2 cellular contexts compared by ENCODE assay signal in the genomic region with DNA sequence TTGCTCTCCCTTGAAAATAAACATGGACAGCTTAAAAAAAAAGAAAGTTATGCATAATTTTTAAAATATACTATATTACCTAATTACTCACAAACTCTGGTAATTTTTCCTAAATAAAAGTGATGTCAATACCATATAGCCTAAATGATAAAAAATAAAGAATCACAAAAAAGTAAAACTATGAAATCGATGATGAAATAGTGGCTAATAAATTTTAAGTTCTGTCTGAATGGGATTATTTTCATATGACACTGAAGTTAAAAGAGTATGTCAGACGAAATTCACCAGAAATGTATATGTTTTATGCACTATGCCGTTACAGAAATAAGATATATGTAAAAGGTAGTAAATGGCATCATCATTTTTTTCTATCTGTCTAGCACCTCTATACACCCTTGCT.
TF ChIP-seq lines count a peak whose summit lies in the region.

No MANE protein-coding gene starts in this region.

TF ChIP-seq in HepG2, 621 proteins besides CTCF, POLR2A, EP300 and RAD21:
- peak; percentile 59 for TF ChIP-seq ATF7 (IDR thresholded peaks at IDR 0.05)
- no peak for TF ChIP-seq ATF7 (CRISPR knock-in tag; IDR thresholded peaks at IDR 0.05)
- TF ChIP-seq ZNF556 (CRISPR knock-in tag; IDR thresholded peaks at IDR 0.05; ENCODE audit: borderline replicate concordance): no peak

TF ChIP-seq in K562, 482 proteins besides CTCF, POLR2A, EP300 and RAD21:
- no peak for TF ChIP-seq RBM34 (IDR thresholded peaks at IDR 0.05; ENCODE audit: borderline replicate concordance, insufficient read depth, low read length)
- peak; percentile 68 for TF ChIP-seq ATF3 (IDR thresholded peaks at IDR 0.05)
- TF ChIP-seq ATF3 (CRISPR knock-in tag; conservative IDR thresholded peaks at IDR 0.05): no peak
- TF ChIP-seq CEBPB (tag; IDR thresholded peaks at IDR 0.05): 0 out of 2 replicates have a peak, but pooled peaks have one; percentile 9
TF ChIP-seq in K562: peak in this region for 2.
